Comparison of ENCODE assay signal across 8 cellular contexts in genomic region chr17:66965801-66966528, GRCh38. TPM values are rescaled to one million over a fixed set of nuclear protein-coding genes. Genes with fewer than 3 reads are reported as not detected.
DNase-seq lines count a peak whose midpoint lies in the region; ATAC-seq and TF ChIP-seq lines count a peak whose summit lies in the region.

No MANE protein-coding gene starts in this region.

- no peaks in the 10 kb centered on the region for H3K9me3 ChIP-seq in heart right ventricle
- no peaks in the 10 kb centered on the region for H3K9me3 ChIP-seq in breast epithelium
- no peaks in the 10 kb centered on the region for H3K9me3 ChIP-seq in mesodermal cell (ENCODE audit: control insufficient read depth, low read length)
- no peaks in the 10 kb centered on the region for H3K9me3 ChIP-seq in aorta (ENCODE audit: control insufficient read depth, low read length)

- H3K27ac ChIP-seq in heart right ventricle (no peak overlapping the region), breast epithelium (peak overlapping the region in 1 of 2 donors; percentile 19), mesodermal cell (ENCODE audit: low read depth, low read length, severe bottlenecking) (no peak overlapping the region), aorta (ENCODE audit: low read depth in 1 of 2, low read length in 2 of 2) (no peak overlapping the region)

- TF ChIP-seq POLR2A in breast epithelium (IDR thresholded peaks at IDR 0.05) = no peak

- ATAC-seq in heart right ventricle (peak in 1 of 8 donors; percentile 28), Right ventricle myocardium inferior (no peak), aorta (ENCODE audit: low FRiP score) (no peak), HG03521 (IDR thresholded peaks at IDR 0.05; ENCODE audit: unreplicated experiment) (no peak), GM21576 (IDR thresholded peaks at IDR 0.05; ENCODE audit: unreplicated experiment) (no peak)

- no peak for TF ChIP-seq CTCF in heart right ventricle (IDR thresholded peaks at IDR 0.05)
- TF ChIP-seq CTCF in breast epithelium (IDR thresholded peaks at IDR 0.05) = no peak

- H3K4me1 ChIP-seq in heart right ventricle = peaks cover 2 to 22% (median 13%) of the 10 kb centered on the region in 9 donors
- H3K4me1 ChIP-seq in breast epithelium = no peaks in the 10 kb centered on the region
- peaks cover 7% of the 10 kb centered on the region for H3K4me1 ChIP-seq in mesodermal cell (ENCODE audit: control insufficient read depth, insufficient read depth, low read length, poor library complexity, severe bottlenecking)
- no peaks in the 10 kb centered on the region for H3K4me1 ChIP-seq in aorta (ENCODE audit: control insufficient read depth in 1 of 2, insufficient read depth in 2 of 2, low read length in 2 of 2)

- H3K27me3 ChIP-seq in heart right ventricle (peaks cover 0 to 91% (median 78%) of the 10 kb centered on the region in 7 donors), breast epithelium (peaks cover 3 to 44% of the 10 kb centered on the region in 2 donors), aorta (ENCODE audit: control insufficient read depth in 1 of 2, insufficient read depth in 2 of 2, low read length in 1 of 2) (no peaks in the 10 kb centered on the region)

- WGBS in heart right ventricle, 2 donors = 3 to 6% methylated on average over 48 of the region's 48 CpGs
- 1 to 3% methylated on average over 32 to 33 of the region's 48 CpGs for WGBS in mesodermal cell (ENCODE audit: insufficient coverage in 2 of 2), 2 experiments
- WGBS in aorta, 2 donors = 4 to 5% methylated on average over 48 of the region's 48 CpGs

- peak overlapping the region in 8 of 10 donors; percentile 16 to 49 (median 42) for H3K4me3 ChIP-seq in heart right ventricle
- H3K4me3 ChIP-seq in breast epithelium = peak overlapping the region; percentile 29 to 75 (median 54)
- H3K4me3 ChIP-seq in mesodermal cell (ENCODE audit: extremely low read depth, insufficient read depth, low read length, poor library complexity, severe bottlenecking) = peak overlapping the region; percentile 55
- peak overlapping the region; percentile 56 to 59 for H3K4me3 ChIP-seq in aorta (ENCODE audit: low read length in 2 of 2)

- DNase-seq in heart right ventricle = no peak
- no peak for DNase-seq in Right ventricle myocardium inferior (ENCODE audit: missing footprints)
- DNase-seq in breast epithelium (ENCODE audit: low spot score in 2 of 2) = no peak
- no peak for DNase-seq in aorta
- no peak for DNase-seq in activated effector memory CD4-positive, alpha-beta T cell treated with Interleukin-2 at 50 U/mL for 16 hours

- intact Hi-C loops in heart right ventricle (cut with DNase I) (no loop called here), Right ventricle myocardium inferior (cut with DNase I) (no loop called here), breast epithelium (cut with DNase I; ENCODE audit: low total_unique reads) (no loop called here), aorta (cut with DNase I) (no loop called here)

- H3K36me3 ChIP-seq in heart right ventricle (no peaks in the 10 kb centered on the region), breast epithelium (no peaks in the 10 kb centered on the region), mesodermal cell (ENCODE audit: control insufficient read depth, insufficient read depth, low read length) (no peaks in the 10 kb centered on the region), aorta (ENCODE audit: control insufficient read depth in 1 of 2, insufficient read depth in 2 of 2, low read length in 1 of 2) (no peaks in the 10 kb centered on the region)

RNA-seq across cellular contexts. Expression of gene CACNG4, which starts 1.5 kb away (rescaled TPM):
- total RNA-seq in heart right ventricle (under 1 TPM in 4 of 10 donors, not detected in 6; 0.06 to 0.11 (median 0.08) TPM), Right ventricle myocardium inferior (not detected), breast epithelium (1 to 10 TPM in 2 of 3 donors, not detected in 1; 2.6 to 7.3 TPM), aorta (not detected)
- polyA plus RNA-seq in heart right ventricle (under 1 TPM in 1 of 2 donors, not detected in 1; 0.06 TPM), aorta (not detected)
- polyA plus RNA-seq in mesodermal cell (2013, experiment 1 of 2) = 10.2 TPM
- polyA plus RNA-seq in mesodermal cell (2013, experiment 2 of 2) = 9.3 TPM
